8 cellular contexts compared by ENCODE assay signal in genomic region chr1:25998075-25998761, GRCh38. TPM values are rescaled to one million over a fixed set of nuclear protein-coding genes. Genes with fewer than 3 reads are reported as not detected.
DNase-seq lines count a peak whose midpoint lies in the region; ATAC-seq, FAIRE-seq and TF ChIP-seq lines count a peak whose summit lies in the region.

No MANE protein-coding gene starts in this region.

- H2AFZ ChIP-seq in neural cell (ENCODE audit: low read depth, low read length), result peak overlapping the region; percentile 97

- ATAC-seq in RWPE2 (ENCODE audit: low read depth), result peak; percentile 99

- no peak for TF ChIP-seq POLR2A in H54 (IDR thresholded peaks at IDR 0.05; ENCODE audit: low read depth, low read length)
- TF ChIP-seq POLR2A in stomach (IDR thresholded peaks at IDR 0.05), result no peak

- peak; percentile 100 for TF ChIP-seq RAD21 in neural cell (conservative IDR thresholded peaks at IDR 0.05)

- TF ChIP-seq CTCF in RWPE2 (IDR thresholded peaks at IDR 0.05; ENCODE audit: poor library complexity, severe bottlenecking) (peak; percentile 97), fibroblast of villous mesenchyme (IDR thresholded peaks at IDR 0.05; ENCODE audit: insufficient read depth, low read depth, low read length) (peak; percentile 95), neural cell (IDR thresholded peaks at IDR 0.05; ENCODE audit: poor library complexity, severe bottlenecking) (peak; percentile 100), stomach (IDR thresholded peaks at IDR 0.05) (peak in 6 of 7 experiments; percentile 90 to 100 (median 96))

- DNase-seq in ELF-1 (ENCODE audit: low read depth, low spot score), result peak; percentile 99
- peak; percentile 77 for DNase-seq in H54 (ENCODE audit: insufficient read length, low spot score)
- peak; percentile 98 for DNase-seq in LoVo (ENCODE audit: low spot score)
- peak; percentile 96 for DNase-seq in RWPE2 (ENCODE audit: low spot score)
- peak; percentile 98 for DNase-seq in activated effector memory CD4-positive, alpha-beta T cell treated with anti-CD3 and anti-CD28 coated beads, Interleukin-2, amount 50 U/mL, for 16 hours
- DNase-seq in fibroblast of villous mesenchyme (ENCODE audit: low read depth), result peak; percentile 100
- peak; percentile 97 for DNase-seq in stomach

- no peaks in the 10 kb centered on the region for H4K20me1 ChIP-seq in neural cell (ENCODE audit: insufficient read depth)

- no peaks in the 10 kb centered on the region for H3K27me3 ChIP-seq in RWPE2 (ENCODE audit: insufficient read depth, poor library complexity, severe bottlenecking)
- H3K27me3 ChIP-seq in neural cell (ENCODE audit: insufficient read depth, low read depth, low read length), result no peaks in the 10 kb centered on the region
- no peaks in the 10 kb centered on the region for H3K27me3 ChIP-seq in stomach

- peaks cover 5% of the 10 kb centered on the region for H3K79me2 ChIP-seq in neural cell (replicated peaks; ENCODE audit: insufficient read depth, low read length)

- H3K9me2 ChIP-seq in neural cell (ENCODE audit: insufficient read depth, low read length), result no peaks in the 10 kb centered on the region

- H3K27ac ChIP-seq in RWPE2 (ENCODE audit: poor library complexity, severe bottlenecking) (peak overlapping the region; percentile 45), neural cell (ENCODE audit: low read length) (peak overlapping the region; percentile 89), stomach (peak overlapping the region; percentile 82 to 95 (median 89))

- H3K9me3 ChIP-seq in RWPE2 (ENCODE audit: severe bottlenecking), result no peaks in the 10 kb centered on the region
- no peaks in the 10 kb centered on the region for H3K9me3 ChIP-seq in neural cell (ENCODE audit: low read length)
- no peaks in the 10 kb centered on the region for H3K9me3 ChIP-seq in stomach

- peak; percentile 79 for TF ChIP-seq EP300 in neural cell (conservative IDR thresholded peaks at IDR 0.05; ENCODE audit: poor library complexity, severe bottlenecking)
- no peak for TF ChIP-seq EP300 in stomach (IDR thresholded peaks at IDR 0.05)

- H3K4me3 ChIP-seq in RWPE2 (ENCODE audit: severe bottlenecking), result peak overlapping the region; percentile 48
- H3K4me3 ChIP-seq in fibroblast of villous mesenchyme (ENCODE audit: low read depth, low read length), result peak overlapping the region; percentile 71
- H3K4me3 ChIP-seq in neural cell (ENCODE audit: low read length), result peak overlapping the region; percentile 74
- H3K4me3 ChIP-seq in stomach, result peak overlapping the region; percentile 70 to 78 (median 71)

- H3K36me3 ChIP-seq in RWPE2 (ENCODE audit: low read depth) (no peaks in the 10 kb centered on the region), neural cell (ENCODE audit: insufficient read depth, low read length) (no peaks in the 10 kb centered on the region), stomach (no peaks in the 10 kb centered on the region)

- intact Hi-C loops in stomach (cut with DNase I; ENCODE audit: low total_unique reads), result loop anchor here (5.0 kb wide), 1 partner anchor 101 kb away; no protein-coding TSS in a partner anchor

- H3F3A ChIP-seq in neural cell (ENCODE audit: insufficient read depth, low read length, poor library complexity, severe bottlenecking), result no peaks in the 10 kb centered on the region

- 1 to 2% (median 2%) methylated on average over 28 to 34 of the region's 34 CpGs for WGBS in stomach, 5 donors

- H3K9ac ChIP-seq in neural cell (ENCODE audit: low read length), result peak overlapping the region; percentile 72

- H3K4me2 ChIP-seq in neural cell (ENCODE audit: low read length), result peak overlapping the region; percentile 25

- H3K4me1 ChIP-seq in RWPE2 (ENCODE audit: insufficient read depth, poor library complexity, severe bottlenecking) (peaks cover 8% of the 10 kb centered on the region), stomach (peaks cover 10 to 27% (median 22%) of the 10 kb centered on the region in 4 donors)

- FAIRE-seq in H54 (lab: Jason Lieb, UNC), result peak; percentile 87

TF ChIP-seq in neural cell, 6 proteins besides CTCF, POLR2A, EP300 and RAD21:
- TF ChIP-seq SMC3 (conservative IDR thresholded peaks at IDR 0.05; ENCODE audit: poor library complexity) (peak; percentile 100), TAF1 (IDR thresholded peaks at IDR 0.05; ENCODE audit: low read depth) (peak; percentile 99), EZH2 (IDR thresholded peaks at IDR 0.05; ENCODE audit: borderline replicate concordance, insufficient read depth, low read length, poor library complexity, severe bottlenecking) (no peak), MXI1 (conservative IDR thresholded peaks at IDR 0.05; ENCODE audit: poor library complexity, severe bottlenecking) (peak; percentile 85), POLR2AphosphoS5 (IDR thresholded peaks at IDR 0.05) (peak; percentile 89)
- TF ChIP-seq, protein P1, sequence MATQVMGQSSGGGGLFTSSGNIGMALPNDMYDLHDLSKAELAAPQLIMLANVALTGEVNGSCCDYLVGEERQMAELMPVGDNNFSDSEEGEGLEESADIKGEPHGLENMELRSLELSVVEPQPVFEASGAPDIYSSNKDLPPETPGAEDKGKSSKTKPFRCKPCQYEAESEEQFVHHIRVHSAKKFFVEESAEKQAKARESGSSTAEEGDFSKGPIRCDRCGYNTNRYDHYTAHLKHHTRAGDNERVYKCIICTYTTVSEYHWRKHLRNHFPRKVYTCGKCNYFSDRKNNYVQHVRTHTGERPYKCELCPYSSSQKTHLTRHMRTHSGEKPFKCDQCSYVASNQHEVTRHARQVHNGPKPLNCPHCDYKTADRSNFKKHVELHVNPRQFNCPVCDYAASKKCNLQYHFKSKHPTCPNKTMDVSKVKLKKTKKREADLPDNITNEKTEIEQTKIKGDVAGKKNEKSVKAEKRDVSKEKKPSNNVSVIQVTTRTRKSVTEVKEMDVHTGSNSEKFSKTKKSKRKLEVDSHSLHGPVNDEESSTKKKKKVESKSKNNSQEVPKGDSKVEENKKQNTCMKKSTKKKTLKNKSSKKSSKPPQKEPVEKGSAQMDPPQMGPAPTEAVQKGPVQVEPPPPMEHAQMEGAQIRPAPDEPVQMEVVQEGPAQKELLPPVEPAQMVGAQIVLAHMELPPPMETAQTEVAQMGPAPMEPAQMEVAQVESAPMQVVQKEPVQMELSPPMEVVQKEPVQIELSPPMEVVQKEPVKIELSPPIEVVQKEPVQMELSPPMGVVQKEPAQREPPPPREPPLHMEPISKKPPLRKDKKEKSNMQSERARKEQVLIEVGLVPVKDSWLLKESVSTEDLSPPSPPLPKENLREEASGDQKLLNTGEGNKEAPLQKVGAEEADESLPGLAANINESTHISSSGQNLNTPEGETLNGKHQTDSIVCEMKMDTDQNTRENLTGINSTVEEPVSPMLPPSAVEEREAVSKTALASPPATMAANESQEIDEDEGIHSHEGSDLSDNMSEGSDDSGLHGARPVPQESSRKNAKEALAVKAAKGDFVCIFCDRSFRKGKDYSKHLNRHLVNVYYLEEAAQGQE (IDR thresholded peaks at IDR 0.05; ENCODE audit: borderline replicate concordance), result peak; percentile 86

RNA-seq across cellular contexts. Expression of gene PAFAH2, which starts 0.4 kb away (rescaled TPM):
- 7.7 and 11.2 TPM in 2 replicates for total RNA-seq in fibroblast of villous mesenchyme
- 7.9 and 10.4 TPM in 2 replicates for polyA plus RNA-seq in neural cell
- polyA minus RNA-seq in neural cell, result 7.3 and 10.2 TPM in 2 replicates
- 10 to 100 TPM in 3 of 5 donors, 1 to 10 TPM in 1, under 1 TPM in 1; 0.58 to 25.5 (median 14.9) TPM for total RNA-seq in stomach
- polyA plus RNA-seq in stomach, result 10 to 100 TPM in 2 of 3 donors, 1 to 10 TPM in 1; 6.5 to 13.3 (median 12.8) TPM

RNA-seq across cellular contexts. Expression of gene EXTL1, which starts 23.4 kb away (rescaled TPM):
- 3.9 and 6.0 TPM in 2 replicates for total RNA-seq in fibroblast of villous mesenchyme
- 2.0 and 2.7 TPM in 2 replicates for polyA plus RNA-seq in neural cell
- 4.2 and 5.8 TPM in 2 replicates for polyA minus RNA-seq in neural cell
- total RNA-seq in stomach, result 10 to 100 TPM in 1 of 5 donors, under 1 TPM in 1, not detected in 3; 0.18 to 26.3 TPM
- polyA plus RNA-seq in stomach, result under 1 TPM in 2 of 3 donors, not detected in 1; 0.18 to 0.44 TPM

RNA-seq across cellular contexts. Expression of gene SLC30A2, which starts 47.7 kb away (rescaled TPM):
- total RNA-seq in fibroblast of villous mesenchyme (not detected in 2 replicates), stomach (1 to 10 TPM in 1 of 5 donors, not detected in 4; 2.0 TPM)
- polyA plus RNA-seq in neural cell (0.28 and 0.46 TPM in 2 replicates), stomach (under 1 TPM in 2 of 3 donors, not detected in 1; 0.30 to 0.46 TPM)
- polyA minus RNA-seq in neural cell, result 0.49 TPM in 1 of 2 replicates, not detected in the other

Comparison
In these comparisons a context has a peak if more than half of its experiments do, and no peak if none do; other contexts are left out.
1. Peak in every context shown above with its lines: DNase-seq, ATAC-seq, H3K4me3 ChIP-seq and H3K27ac ChIP-seq.